ENCODE assay signal across 8 cellular contexts in genomic region chr3:133377396-133377795, GRCh38. TPM values are rescaled to one million over a fixed set of nuclear protein-coding genes. Genes with fewer than 3 reads are reported as not detected.
DNase-seq lines count a peak whose midpoint lies in the region; ATAC-seq and TF ChIP-seq lines count a peak whose summit lies in the region.

No MANE protein-coding gene starts in this region.

- in situ Hi-C loops in Panc1 (cut with HindIII; ENCODE audit: low pct_unique_long_range_greater_than_20kb, low sequenced_read_pairs): no loop called here

- CTCF ChIA-PET in AG04450 (lab: Charles Lee): interaction anchor here (1.1 to 8.9 kb wide), 4 partner anchors 9 to 646 kb away, joined by 3 to 99 read pairs (median 10); no protein-coding TSS in a partner anchor
- CTCF ChIA-PET in Panc1 (lab: Charles Lee): no interaction called here

- TF ChIP-seq CTCF in AG04450 (IDR thresholded peaks at IDR 0.05; ENCODE audit: low read depth, low read length) (peak; percentile 75), Panc1 (IDR thresholded peaks at IDR 0.05) (peak; percentile 59)

- H3K4me1 ChIP-seq in Panc1 (ENCODE audit: control insufficient read depth, insufficient read depth, low read length): peaks cover 4% of the 10 kb centered on the region; the same call in 1 of the 2 replicates

- peak; percentile 53 for DNase-seq in AG04450 (ENCODE audit: low read depth, low spot score)
- DNase-seq in HCEC 1CT: peak; percentile 32
- no peak for DNase-seq in Panc1 (ENCODE audit: low read depth, low spot score)
- peak; percentile 60 for DNase-seq in fibroblast of peridontal ligament (ENCODE audit: extremely low read depth)
- peak; percentile 28 for DNase-seq in retina
- DNase-seq in mucosa of gallbladder (ENCODE audit: low spot score): no peak
- DNase-seq in stimulated activated CD4-positive, alpha-beta T cell treated with anti-CD3 and anti-CD28 coated beads, Interleukin-4, amount 100 ng/mL, for 24 hours: no peak
- no peak for DNase-seq in activated CD4-positive, alpha-beta T cell treated with anti-CD3 and anti-CD28 coated beads, Interleukin-2, amount 50 U/mL, for 4 hours

- intact Hi-C loops in Panc1 (cut with micrococcal nuclease; ENCODE audit: unreplicated experiment): no loop called here

- H3K27ac ChIP-seq in AG04450 (ENCODE audit: low read depth, low read length) (no peak overlapping the region), Panc1 (ENCODE audit: low read length) (no peak overlapping the region)

- no peak overlapping the region for H3K4me3 ChIP-seq in AG04450 (ENCODE audit: low read depth, low read length)
- no peak overlapping the region for H3K4me3 ChIP-seq in Panc1 (ENCODE audit: low read depth in 2 of 2, low read length in 2 of 2)

- H3K36me3 ChIP-seq in Panc1 (ENCODE audit: control insufficient read depth, insufficient read depth, low read length): no peaks in the 10 kb centered on the region

- BruUV-seq in Panc1 (replicated peaks; lab: Mats Ljungman, UMichigan): no TSS peak

- peak; percentile 60; the same call in 1 of the 2 replicates for ATAC-seq in Panc1

- POLR2A ChIA-PET in AG04450 (lab: Yijun Ruan, JAX): no interaction called here
- POLR2A ChIA-PET in Panc1 (lab: Charles Lee): no interaction called here

- H3K9me3 ChIP-seq in AG04450 (ENCODE audit: control insufficient read depth, insufficient read depth, low read length) (no peaks in the 10 kb centered on the region), Panc1 (ENCODE audit: control insufficient read depth, insufficient read depth, low read depth, low read length) (no peaks in the 10 kb centered on the region)

- H3K27me3 ChIP-seq in AG04450 (ENCODE audit: control insufficient read depth, insufficient read depth, low read length): no peaks in the 10 kb centered on the region
- no peaks in the 10 kb centered on the region for H3K27me3 ChIP-seq in Panc1 (ENCODE audit: control insufficient read depth, insufficient read depth, low read length)

RNA-seq across cellular contexts. Expression of gene BFSP2, which starts 22.5 kb away (rescaled TPM):
- polyA plus RNA-seq in AG04450 (2011; rRNA removed): not detected in 2 replicates
- polyA minus RNA-seq in AG04450 (2011; rRNA and poly(A)+ RNA removed): not detected in 2 replicates
- 0.67 TPM for total RNA-seq in Panc1 (2021; ENCODE audit: unreplicated experiment)
- 0.46 TPM for polyA plus RNA-seq in Panc1 (2012; ENCODE audit: insufficient read length)
- not detected for total RNA-seq in mucosa of gallbladder

Comparison
In these comparisons a context has a peak if more than half of its experiments do, and no peak if none do; other contexts are left out.
1. DNase-seq: peak in AG04450 (single experiment), HCEC 1CT (single experiment), fibroblast of peridontal ligament (single experiment) and retina (single experiment); none in Panc1 (single experiment), mucosa of gallbladder (single experiment), stimulated activated CD4-positive, alpha-beta T cell treated with anti-CD3 and anti-CD28 coated beads, Interleukin-4, amount 100 ng/mL, for 24 hours (single experiment) and activated CD4-positive, alpha-beta T cell treated with anti-CD3 and anti-CD28 coated beads, Interleukin-2, amount 50 U/mL, for 4 hours (0 of 2).